Comparison of ENCODE assay signal across 19 cellular contexts in genomic region chr22:49086181-49086580, GRCh38.
"Had no signal": no experiment of that assay in that cellular context is flagged by ENCODE, and none has a peak within 500 bp of the region (broad histone marks: within the 10 kb centered on the region; RNA-seq: fewer than 3 reads in every experiment).

No MANE protein-coding gene starts in this region.

- H3K9me3 Mint-ChIP-seq: naive B cell; stimulated activated naive CD8-positive, alpha-beta T cell treated with anti-CD3 and anti-CD28 coated beads, Interleukin-15, Interleukin-2, amounts not matched to agents 100 ng/mL and 50 ng/mL, for 24 hours; WTC11 had no signal

- H3K27ac Mint-ChIP-seq: naive B cell; stimulated activated naive CD8-positive, alpha-beta T cell treated with anti-CD3 and anti-CD28 coated beads, Interleukin-15, Interleukin-2, amounts not matched to agents 100 ng/mL and 50 ng/mL, for 24 hours; WTC11 had no signal

- ATAC-seq: body of pancreas, left lobe of liver, lower lobe of right lung, right lobe of liver, WTC11 had no signal

- DNase-seq: activated naive CD4-positive, alpha-beta T cell; activated T-cell treated with anti-CD3 and anti-CD28 coated beads, Interleukin-2, amount 50 U/mL, for 1 hour; anterior cingulate cortex; body of pancreas; lower lobe of right lung; mesendoderm; naive B cell; nucleus accumbens; right lobe of liver; stimulated activated CD4-positive, alpha-beta T cell treated with anti-CD3 and anti-CD28 coated beads, Interleukin-1b, Interleukin-23, amount 100 ng/mL, for 48 hours; substantia nigra; T-helper 9 cell; thyroid gland had no signal

- H3K36me3 ChIP-seq: cardiac muscle cell, lower lobe of right lung, right lobe of liver, thyroid gland had no signal

- H3K4me1 ChIP-seq: body of pancreas, lower lobe of right lung, right lobe of liver, thyroid gland had no signal

- H3K36me3 Mint-ChIP-seq: naive B cell, WTC11 had no signal

- H3K4me1 Mint-ChIP-seq: naive B cell had no signal

- H3K9me3 ChIP-seq: body of pancreas, lower lobe of right lung, right lobe of liver, thyroid gland had no signal

- H3K27me3 ChIP-seq: body of pancreas, cardiac muscle cell, right lobe of liver, thyroid gland had no signal

- H3K4me3 Mint-ChIP-seq: naive B cell; stimulated activated naive CD8-positive, alpha-beta T cell treated with anti-CD3 and anti-CD28 coated beads, Interleukin-15, Interleukin-2, amounts not matched to agents 100 ng/mL and 50 ng/mL, for 24 hours; WTC11 had no signal

- H3K27me3 Mint-ChIP-seq: stimulated activated naive CD8-positive, alpha-beta T cell treated with anti-CD3 and anti-CD28 coated beads, Interleukin-15, Interleukin-2, amounts not matched to agents 100 ng/mL and 50 ng/mL, for 24 hours had no signal

- H3K27ac ChIP-seq: body of pancreas, cardiac muscle cell, epithelial cell of prostate, lower lobe of right lung, right lobe of liver, skin epidermis, thyroid gland had no signal

- H3K4me3 ChIP-seq: body of pancreas, cardiac muscle cell, lower lobe of right lung, right lobe of liver, skin epidermis, thyroid gland had no signal
